8 cellular contexts compared by ENCODE assay signal in the genomic region with DNA sequence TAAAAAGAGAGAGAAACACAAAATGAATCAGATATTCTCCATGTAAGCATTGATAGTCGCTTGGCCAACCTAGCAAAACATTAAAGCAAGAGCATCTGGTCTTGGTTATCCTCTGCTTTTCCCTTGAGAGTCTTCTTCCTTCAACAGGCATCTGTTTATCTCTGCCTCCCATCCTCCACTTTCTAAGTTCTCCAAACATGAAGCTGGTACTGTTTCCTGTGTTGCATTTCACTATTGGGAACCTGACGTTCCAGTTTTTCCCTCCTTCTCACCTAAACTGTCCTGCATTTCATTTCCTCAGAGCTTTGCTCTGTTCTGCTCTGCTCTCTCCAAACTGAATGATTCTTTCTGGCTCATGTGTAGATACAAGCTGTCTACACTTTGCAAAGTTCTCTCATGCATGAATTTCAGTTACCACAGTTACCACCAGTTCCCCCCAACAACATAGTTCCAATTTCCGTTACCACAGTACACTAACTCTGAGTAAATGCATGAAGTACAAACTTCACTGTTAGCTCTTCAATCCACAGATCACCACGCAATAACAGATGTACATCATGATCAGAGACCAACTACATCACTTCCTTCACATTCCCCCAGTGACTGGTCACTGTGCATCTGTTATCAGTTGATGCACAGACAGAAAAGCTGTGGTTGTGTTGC.
DNase-seq lines count a peak whose midpoint lies in the region; ATAC-seq and TF ChIP-seq lines count a peak whose summit lies in the region.

No MANE protein-coding gene starts in this region.

- no peak overlapping the region for H3K4me3 Mint-ChIP-seq in type B pancreatic cell

- H3K4me1 Mint-ChIP-seq in type B pancreatic cell (ENCODE audit: unreplicated experiment), result no peaks in the 10 kb centered on the region

- H3K4me3 ChIP-seq in left lung, result no peak overlapping the region

- H3K27ac ChIP-seq in left lung, result no peak overlapping the region

- no peaks in the 10 kb centered on the region for H3K27me3 ChIP-seq in left lung

- no peaks in the 10 kb centered on the region for H3K9me3 ChIP-seq in left lung

- H3K27me3 Mint-ChIP-seq in type B pancreatic cell, result peaks cover 9% of the 10 kb centered on the region

- H3K27ac Mint-ChIP-seq in type B pancreatic cell, result no peak overlapping the region

- H3K4me1 ChIP-seq in left lung, result no peaks in the 10 kb centered on the region

- H3K36me3 ChIP-seq in left lung, result no peaks in the 10 kb centered on the region

- no peak for TF ChIP-seq CTCF in left lung (IDR thresholded peaks at IDR 0.05)
- no peak for TF ChIP-seq CTCF in type B pancreatic cell (conservative IDR thresholded peaks at IDR 0.05)

- H3K36me3 Mint-ChIP-seq in type B pancreatic cell, result no peaks in the 10 kb centered on the region

- intact Hi-C loops in left lung (cut with DNase I), result no loop called here

- no peaks in the 10 kb centered on the region for H3K9me3 Mint-ChIP-seq in type B pancreatic cell

- peak; percentile 97 for ATAC-seq in GM18907 (IDR thresholded peaks at IDR 0.05; ENCODE audit: unreplicated experiment)
- ATAC-seq in HG02759 (IDR thresholded peaks at IDR 0.05; ENCODE audit: unreplicated experiment), result peak; percentile 95
- ATAC-seq in left lung, result no peak

- DNase-seq in MV-4-11 (lab: John Stamatoyannopoulos, UW) (peak; percentile 88), renal cortical epithelial cell (ENCODE audit: low read depth) (peak; percentile 13), left lung (no peak), NCI-H2029 treated with DMSO at 0.1 percent for 48 hours (lab: John Stamatoyannopoulos, UW) (no peak), type B pancreatic cell (ENCODE audit: extremely low spot score, unreplicated experiment) (no peak), HK-2 (ENCODE audit: unreplicated experiment) (no peak)

Comparison
In these comparisons a context has a peak if more than half of its experiments do, and no peak if none do; other contexts are left out.
1. DNase-seq: peak in MV-4-11 (single experiment) and renal cortical epithelial cell (single experiment); none in left lung (0 of 2), NCI-H2029 treated with DMSO at 0.1 percent for 48 hours (single experiment), type B pancreatic cell (single experiment) and HK-2 (single experiment).